In genomic region chr16:30354423-30355143, GRCh38 we compare ENCODE assay signal across 1 cellular context.
TF ChIP-seq lines count a peak whose summit lies in the region.

No MANE protein-coding gene starts in this region.

TF ChIP-seq in WTC11, 78 proteins besides CTCF, POLR2A, EP300 and RAD21 (continued from another document):
- TF ChIP-seq, protein P1, sequence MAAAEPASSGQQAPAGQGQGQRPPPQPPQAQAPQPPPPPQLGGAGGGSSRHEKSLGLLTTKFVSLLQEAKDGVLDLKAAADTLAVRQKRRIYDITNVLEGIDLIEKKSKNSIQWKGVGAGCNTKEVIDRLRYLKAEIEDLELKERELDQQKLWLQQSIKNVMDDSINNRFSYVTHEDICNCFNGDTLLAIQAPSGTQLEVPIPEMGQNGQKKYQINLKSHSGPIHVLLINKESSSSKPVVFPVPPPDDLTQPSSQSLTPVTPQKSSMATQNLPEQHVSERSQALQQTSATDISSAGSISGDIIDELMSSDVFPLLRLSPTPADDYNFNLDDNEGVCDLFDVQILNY (CRISPR knock-in tag; IDR thresholded peaks at IDR 0.05), result 0 out of 2 replicates have a peak, but pooled peaks have one; percentile 1
